ENCODE assay signal across 8 cellular contexts in genomic region chr14:69090187-69090789, GRCh38.
A peak's percentile ranks its signal among the peaks of the same experiment; 100 is the strongest.
DNase-seq lines count a peak whose midpoint lies in the region; ATAC-seq and TF ChIP-seq lines count a peak whose summit lies in the region.

No MANE protein-coding gene starts in this region.

- POLR2A ChIA-PET in AG04450 (lab: Yijun Ruan, JAX) (interaction anchor here (1.2 kb wide), 1 partner anchor 113 kb away, joined by 4 read pairs; no protein-coding TSS in a partner anchor), MCF 10A (lab: Yijun Ruan, JAX) (interaction anchor here (0.9 to 1.4 kb wide), 3 partner anchors 9 to 150 kb away, joined by 4 to 7 read pairs (median 5); no protein-coding TSS in a partner anchor)

- no peak overlapping the region for H3K4me2 ChIP-seq in mesenchymal stem cell (ENCODE audit: low read length, poor library complexity, severe bottlenecking)

- no peak overlapping the region for H4K8ac ChIP-seq in mesenchymal stem cell (ENCODE audit: low read length)

- H3K4me3 Mint-ChIP-seq in MCF 10A (ENCODE audit: unreplicated experiment): no peak overlapping the region

- H3K4me1 ChIP-seq in mesenchymal stem cell (ENCODE audit: control insufficient read depth, insufficient read depth, low read depth, low read length): peaks cover 5% of the 10 kb centered on the region

- peaks cover 28% of the 10 kb centered on the region for H3K4me1 Mint-ChIP-seq in MCF 10A (ENCODE audit: insufficient read depth, unreplicated experiment)

- intact Hi-C loops in MCF 10A (cut with micrococcal nuclease): loop anchor here (1.0 to 2.0 kb wide), 2 partner anchors 111 to 179 kb away; partner anchors contain the start of gene ACTN1

- H3K4me3 ChIP-seq in AG04450 (ENCODE audit: low read depth, low read length) (no peak overlapping the region), mesenchymal stem cell (ENCODE audit: insufficient read depth in 1 of 2, low read depth in 1 of 2, low read length in 2 of 2) (no peak overlapping the region)

- peaks cover 12% of the 10 kb centered on the region for H3K79me1 ChIP-seq in mesenchymal stem cell (replicated peaks; ENCODE audit: low read length, poor library complexity, severe bottlenecking)

- no peaks in the 10 kb centered on the region for H3K27me3 ChIP-seq in AG04450 (ENCODE audit: control insufficient read depth, insufficient read depth, low read length)
- no peaks in the 10 kb centered on the region for H3K27me3 ChIP-seq in mesenchymal stem cell (ENCODE audit: control insufficient read depth in 1 of 2, insufficient read depth in 1 of 2, low read length in 2 of 2)

- peaks cover 12 to 58% of the 10 kb centered on the region in 2 experiments for H3K36me3 ChIP-seq in mesenchymal stem cell (ENCODE audit: control insufficient read depth in 1 of 2, insufficient read depth in 2 of 2, low read depth in 1 of 2, low read length in 2 of 2)

- no peak overlapping the region for H3K18ac ChIP-seq in mesenchymal stem cell (ENCODE audit: low read depth in 1 of 2, low read length in 2 of 2)

- H3K9ac ChIP-seq in mesenchymal stem cell (ENCODE audit: low read length): no peak overlapping the region

- no peak overlapping the region for H2BK12ac ChIP-seq in mesenchymal stem cell (ENCODE audit: low read length in 2 of 2)

- H3K27ac Mint-ChIP-seq in MCF 10A (ENCODE audit: low read depth, unreplicated experiment): no peak overlapping the region

- no peaks in the 10 kb centered on the region for H3K27me3 Mint-ChIP-seq in MCF 10A (ENCODE audit: insufficient read depth, unreplicated experiment)

- H3K36me3 Mint-ChIP-seq in MCF 10A (ENCODE audit: insufficient read depth, unreplicated experiment): peaks cover 44% of the 10 kb centered on the region

- H3K23ac ChIP-seq in mesenchymal stem cell (ENCODE audit: low read length in 2 of 2): no peak overlapping the region

- 87% methylated on average over 3 of the region's 4 CpGs for WGBS in mesenchymal stem cell

- TF ChIP-seq CTCF in AG04450 (IDR thresholded peaks at IDR 0.05; ENCODE audit: low read depth, low read length): peak; percentile 85
- peak; percentile 80 for TF ChIP-seq CTCF in MCF 10A (IDR thresholded peaks at IDR 0.05; ENCODE audit: unreplicated experiment)

- H3K9me3 Mint-ChIP-seq in MCF 10A (ENCODE audit: unreplicated experiment): no peaks in the 10 kb centered on the region

- H3K27ac ChIP-seq in AG04450 (ENCODE audit: low read depth, low read length): no peak overlapping the region
- no peak overlapping the region for H3K27ac ChIP-seq in mesenchymal stem cell (ENCODE audit: low read length, poor library complexity, severe bottlenecking)

- no peak overlapping the region for H2BK5ac ChIP-seq in mesenchymal stem cell (ENCODE audit: low read depth, low read length, poor library complexity, severe bottlenecking)

- H3K14ac ChIP-seq in mesenchymal stem cell (ENCODE audit: low read length in 2 of 2): no peak overlapping the region

- H2BK120ac ChIP-seq in mesenchymal stem cell (ENCODE audit: low read depth, low read length): no peak overlapping the region

- no peak for ATAC-seq in HG02885 (IDR thresholded peaks at IDR 0.05; ENCODE audit: poor library complexity, unreplicated experiment)

- CTCF ChIA-PET in AG04450 (lab: Charles Lee) (interaction anchor here (0.5 to 2.4 kb wide), 23 partner anchors 8 to 550 kb away, joined by 3 to 12 read pairs (median 3); no protein-coding TSS in a partner anchor), MCF 10A (lab: Yijun Ruan, JAX) (interaction anchor here (0.8 to 4.4 kb wide), 19 partner anchors 8 to 228 kb away, joined by 3 to 41 read pairs (median 6); no protein-coding TSS in a partner anchor)

- no peak overlapping the region for H2AK5ac ChIP-seq in mesenchymal stem cell (ENCODE audit: low read length, severe bottlenecking)

- BruUV-seq in MCF 10A (replicated peaks; lab: Mats Ljungman, UMichigan): no TSS peak

- no peak overlapping the region for H2BK15ac ChIP-seq in mesenchymal stem cell (ENCODE audit: low read depth, poor library complexity, severe bottlenecking)

- H3K4ac ChIP-seq in mesenchymal stem cell (ENCODE audit: low read depth in 1 of 2, low read length in 2 of 2): no peak overlapping the region

- H3K9me3 ChIP-seq in AG04450 (ENCODE audit: control insufficient read depth, insufficient read depth, low read length) (no peaks in the 10 kb centered on the region), mesenchymal stem cell (ENCODE audit: control insufficient read depth, low read length) (no peaks in the 10 kb centered on the region)

- DNase-seq in AG04450 (ENCODE audit: low read depth, low spot score) (no peak), GDM1 (lab: John Stamatoyannopoulos, UW) (peak; percentile 6), NCI-H526 (lab: John Stamatoyannopoulos, UW) (peak; percentile 3 to 75), MCF 10A (ENCODE audit: unreplicated experiment) (peak; percentile 65), mesenchymal stem cell (peak; percentile 43), islet precursor cell (no peak), NCI-H446 (lab: John Stamatoyannopoulos, UW) (no peak)

- no peak overlapping the region for H4K91ac ChIP-seq in mesenchymal stem cell (ENCODE audit: low read length)

- no peak overlapping the region for H2AFZ ChIP-seq in mesenchymal stem cell (ENCODE audit: low read depth, low read length)

Comparison
In these comparisons a context has a peak if more than half of its experiments do, and no peak if none do; other contexts are left out.
1. DNase-seq: peak in GDM1 (single experiment), NCI-H526 (2 of 2), MCF 10A (single experiment) and mesenchymal stem cell (single experiment); none in AG04450 (single experiment), islet precursor cell (single experiment) and NCI-H446 (0 of 2).